In the genomic region with DNA sequence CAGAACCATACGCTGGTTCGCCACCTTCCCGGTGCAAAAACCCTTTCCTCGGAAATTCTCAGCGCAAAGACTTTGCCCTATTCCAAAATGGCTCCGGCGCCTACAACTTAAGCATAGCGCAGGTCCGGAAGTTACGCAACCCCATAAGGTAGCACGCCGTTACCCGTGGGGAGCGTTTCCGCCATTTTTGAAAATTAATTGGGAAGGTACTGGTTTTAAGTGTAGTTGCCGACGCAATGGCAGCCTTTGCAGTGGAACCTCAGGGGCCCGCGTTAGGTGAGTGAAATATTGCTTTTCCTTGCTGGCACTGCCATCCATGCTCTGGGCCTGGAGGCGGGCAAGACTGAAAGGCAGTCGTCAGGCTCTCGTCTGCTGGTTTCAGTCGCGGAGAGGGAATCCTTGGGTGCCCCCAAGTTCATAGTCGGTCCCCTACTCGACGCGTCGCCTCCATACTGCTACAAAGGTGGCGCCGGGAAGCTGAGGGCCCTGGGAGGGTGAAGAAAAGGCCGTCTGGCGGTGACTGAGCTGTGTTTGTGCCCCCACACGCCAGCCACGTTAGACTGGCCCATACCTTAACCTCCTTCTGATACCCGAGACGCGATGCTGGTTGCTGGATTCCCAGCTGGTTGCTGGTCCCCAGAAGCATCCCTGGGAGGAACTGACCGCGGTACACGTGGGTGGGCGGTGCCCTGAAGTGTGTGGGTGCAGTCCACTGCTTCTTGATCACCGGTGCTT, we compare ENCODE assay signal across 8 cellular contexts.
DNase-seq lines count a peak whose midpoint lies in the region; ATAC-seq lines count a peak whose summit lies in the region.

A gene with protein sequence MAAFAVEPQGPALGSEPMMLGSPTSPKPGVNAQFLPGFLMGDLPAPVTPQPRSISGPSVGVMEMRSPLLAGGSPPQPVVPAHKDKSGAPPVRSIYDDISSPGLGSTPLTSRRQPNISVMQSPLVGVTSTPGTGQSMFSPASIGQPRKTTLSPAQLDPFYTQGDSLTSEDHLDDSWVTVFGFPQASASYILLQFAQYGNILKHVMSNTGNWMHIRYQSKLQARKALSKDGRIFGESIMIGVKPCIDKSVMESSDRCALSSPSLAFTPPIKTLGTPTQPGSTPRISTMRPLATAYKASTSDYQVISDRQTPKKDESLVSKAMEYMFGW (plus strand): TSS at position 222 of the 735 bp plus-strand sequence. CDS start 15 bp downstream, at position 237.

- ATAC-seq in GM19023 (IDR thresholded peaks at IDR 0.05; ENCODE audit: unreplicated experiment) (peak; percentile 91), HG03280 (IDR thresholded peaks at IDR 0.05; ENCODE audit: unreplicated experiment) (peak; percentile 91)

- DNase-seq in AG08395 (ENCODE audit: low spot score) (peak; percentile 91), NCI-H345 treated with DMSO at 0.1 percent for 48 hours (lab: John Stamatoyannopoulos, UW; ENCODE audit: unreplicated experiment) (peak; percentile 88), iris pigment epithelial cell (ENCODE audit: low read depth) (peak; percentile 92)
- peak; percentile 59 to 72 (median 64) for DNase-seq in activated CD4-positive, CD25-positive, alpha-beta regulatory T cell (lab: John Stamatoyannopoulos, UW)
- DNase-seq in central memory CD4-positive, alpha-beta T cell: peak; percentile 84
- DNase-seq in stimulated activated CD4-positive, alpha-beta T cell treated with anti-CD3 and anti-CD28 coated beads, Interleukin-12 subunit alpha, Interleukin-12 subunit beta, amount 100 ng/mL, for 24 hours (ENCODE audit: low read depth in 2 of 2): peak; percentile 76

Comparison
In these comparisons a context has a peak if more than half of its experiments do, and no peak if none do; other contexts are left out.
1. Peak in every context shown above with its lines: DNase-seq and ATAC-seq.